In genomic region chr6:68533339-68533795, GRCh38 we compare ENCODE assay signal across 34 cellular contexts.
"Had no signal": no experiment of that assay in that cellular context is flagged by ENCODE, and none has a peak within 500 bp of the region (broad histone marks: within the 10 kb centered on the region; RNA-seq: fewer than 3 reads in every experiment).

No MANE protein-coding gene starts in this region.

- H3K36me3 Mint-ChIP-seq: activated naive CD4-positive, alpha-beta T cell treated with anti-CD3 and anti-CD28 coated beads, Interleukin-2, amount 10 ng/mL, durations not matched to agents 7 days and 5 days; activated naive CD8-positive, alpha-beta T cell; brain had no signal

- FAIRE-seq: bronchial epithelial cell had no signal

- H3K27me3 Mint-ChIP-seq: activated CD4-positive, alpha-beta T cell treated with anti-CD3 and anti-CD28 coated beads, Interleukin-2, amount 10 ng/mL, durations not matched to agents 24 days and 14 days; activated CD8-positive, alpha-beta T cell treated with anti-CD3 and anti-CD28 coated beads for 36 hours; activated naive CD4-positive, alpha-beta T cell treated with anti-CD3 and anti-CD28 coated beads, Interleukin-2, amount 10 ng/mL, durations not matched to agents 7 days and 5 days; activated naive CD8-positive, alpha-beta T cell; activated naive CD8-positive, alpha-beta T cell treated with anti-CD3 and anti-CD28 coated beads, Interleukin-2, amount 50 U/mL, for 24 hours had no signal

- H3K4me1 Mint-ChIP-seq: activated CD4-positive, alpha-beta T cell treated with anti-CD3 and anti-CD28 coated beads, Interleukin-2, amount 10 ng/mL, durations not matched to agents 24 days and 14 days; activated naive CD4-positive, alpha-beta T cell treated with anti-CD3 and anti-CD28 coated beads, Interleukin-2, amount 10 ng/mL, durations not matched to agents 7 days and 5 days; activated naive CD8-positive, alpha-beta T cell treated with anti-CD3 and anti-CD28 coated beads, Interleukin-2, amount 50 U/mL, for 24 hours; brain had no signal

- H3K9me3 Mint-ChIP-seq: activated CD4-positive, alpha-beta T cell treated with anti-CD3 and anti-CD28 coated beads, Interleukin-2, amount 10 ng/mL, durations not matched to agents 24 days and 14 days had no signal

- H3K4me3 Mint-ChIP-seq: activated CD4-positive, alpha-beta T cell treated with anti-CD3 and anti-CD28 coated beads, Interleukin-2, amount 10 ng/mL, durations not matched to agents 24 days and 14 days; activated CD8-positive, alpha-beta T cell treated with anti-CD3 and anti-CD28 coated beads for 36 hours; activated naive CD4-positive, alpha-beta T cell treated with anti-CD3 and anti-CD28 coated beads, Interleukin-2, amount 10 ng/mL, durations not matched to agents 7 days and 5 days; activated naive CD8-positive, alpha-beta T cell; activated naive CD8-positive, alpha-beta T cell treated with anti-CD3 and anti-CD28 coated beads, Interleukin-2, amount 50 U/mL, for 24 hours; activated T-cell treated with anti-CD3 and anti-CD28 coated beads, Interleukin-2, amount 50 U/mL, for 72 hours; brain had no signal

- ATAC-seq: activated CD8-positive, alpha-beta T cell treated with anti-CD3 and anti-CD28 coated beads for 36 hours; activated naive CD8-positive, alpha-beta T cell treated with anti-CD3 and anti-CD28 coated beads, Interleukin-2, amount 50 U/mL, for 24 hours; activated T-cell treated with anti-CD3 and anti-CD28 coated beads, Interleukin-2, amount 50 U/mL, for 72 hours; PC-3 had no signal

- H3K9ac ChIP-seq: KMS-11 had no signal

- H3K9me3 ChIP-seq: Peyer's patch had no signal

- H3K27ac Mint-ChIP-seq: activated CD4-positive, alpha-beta T cell treated with anti-CD3 and anti-CD28 coated beads, Interleukin-2, amount 10 ng/mL, durations not matched to agents 24 days and 14 days; activated CD8-positive, alpha-beta T cell treated with anti-CD3 and anti-CD28 coated beads for 36 hours; activated naive CD4-positive, alpha-beta T cell treated with anti-CD3 and anti-CD28 coated beads, Interleukin-2, amount 10 ng/mL, durations not matched to agents 7 days and 5 days; activated naive CD8-positive, alpha-beta T cell; activated naive CD8-positive, alpha-beta T cell treated with anti-CD3 and anti-CD28 coated beads, Interleukin-2, amount 50 U/mL, for 24 hours; activated T-cell treated with anti-CD3 and anti-CD28 coated beads, Interleukin-2, amount 50 U/mL, for 72 hours; activated T-helper 2 cell treated with anti-CD3 and anti-CD28 coated beads, Interferon-gamma antibody, Interleukin-2, Interleukin-4, amounts not matched to agents 10 μg/mL and 5 μg/mL and 100 μg/mL, durations not matched to agents 14 hours and 24 hours and 36 hours; brain had no signal

- H3K4me1 ChIP-seq: Peyer's patch had no signal

- H3K27me3 ChIP-seq: Peyer's patch had no signal

- DNase-seq: activated CD4-positive, alpha-beta T cell treated with anti-CD3 and anti-CD28 coated beads, Interleukin-2, amount 10 ng/mL, durations not matched to agents 24 days and 14 days; activated CD4-positive, alpha-beta T cell treated with anti-CD3 and anti-CD28 coated beads, Interleukin-2, amount 50 U/mL, for 4 hours; activated CD8-positive, alpha-beta T cell treated with anti-CD3 and anti-CD28 coated beads for 36 hours; activated naive CD4-positive, alpha-beta T cell treated with anti-CD3 and anti-CD28 coated beads, Interleukin-2, amount 10 ng/mL, durations not matched to agents 7 days and 5 days; activated naive CD8-positive, alpha-beta T cell treated with anti-CD3 and anti-CD28 coated beads, Interleukin-2, amount 50 U/mL, for 24 hours; activated T-cell treated with anti-CD3 and anti-CD28 coated beads, Interleukin-2, amount 50 U/mL, for 1 hour; activated T-cell treated with anti-CD3 and anti-CD28 coated beads, Interleukin-2, amount 50 U/mL, for 72 hours; anterior cingulate cortex; central memory CD4-positive, alpha-beta T cell; MM.1S; MV-4-11; NCI-H1092; NCI-H1436 treated with DMSO at 0.1 percent for 48 hours; NCI-H1694 treated with DMSO at 0.1 percent for 48 hours; NCI-H2029; NCI-H2107; NCI-H2171; NCI-H510A; NCI-H526; NCI-H748 treated with DMSO at 0.1 percent for 48 hours; NK-92 treated with Interleukin-12 subunit alpha and Interleukin-12 subunit beta, amount 100 ng/mL, for 24 hours; PC-3; Peyer's patch; Right ventricle myocardium superior; RPMI8226; SW 1271; T-helper 2 cell; T-helper 9 cell; WERI-Rb-1 had no signal

- H3K27ac ChIP-seq: KMS-11, Peyer's patch, WERI-Rb-1 had no signal

- H3K36me3 ChIP-seq: Peyer's patch, WERI-Rb-1 had no signal

- H3K4me3 ChIP-seq: Peyer's patch had no signal
